In genomic region chrX:30572004-30572403, GRCh38 we compare ENCODE assay signal across 16 cellular contexts. TPM values are rescaled to one million over a fixed set of nuclear protein-coding genes. Genes with fewer than 3 reads are reported as not detected.
DNase-seq lines count a peak whose midpoint lies in the region; ATAC-seq and TF ChIP-seq lines count a peak whose summit lies in the region.
"Had no signal": no experiment of that assay in that cellular context is flagged by ENCODE, and none has a peak within 500 bp of the region (broad histone marks: within the 10 kb centered on the region; RNA-seq: fewer than 3 reads in every experiment).

No MANE protein-coding gene starts in this region.

- peaks cover 9% of the 10 kb centered on the region for H3K4me1 ChIP-seq in hepatocyte (ENCODE audit: insufficient read depth)
- peaks cover 0 to 76% (median 8%) of the 10 kb centered on the region in 6 donors for H3K4me1 ChIP-seq in spleen
- H3K4me1 ChIP-seq: psoas muscle, vagina had no signal

- H3K4me3 ChIP-seq in hepatocyte (no peak overlapping the region), spleen (no peak overlapping the region)
- H3K4me3 ChIP-seq: psoas muscle, vagina had no signal

- no peak for TF ChIP-seq POLR2A in spleen (IDR thresholded peaks at IDR 0.05)

- H3K36me3 ChIP-seq in hepatocyte (replicated peaks; ENCODE audit: insufficient read depth, low read depth) (no peaks in the 10 kb centered on the region), spleen (no peaks in the 10 kb centered on the region)
- H3K36me3 ChIP-seq: vagina had no signal

- TF ChIP-seq CTCF in GM13976 (IDR thresholded peaks at IDR 0.05; ENCODE audit: borderline replicate concordance, control extremely low read depth, extremely low read depth, insufficient read depth, missing control alignments) (no peak), hepatocyte (IDR thresholded peaks at IDR 0.05; ENCODE audit: poor library complexity) (no peak), spleen (IDR thresholded peaks at IDR 0.05 in 8 of 11, conservative IDR thresholded peaks at IDR 0.05 in 3 of 11) (no peak)

- H2AFZ ChIP-seq in hepatocyte: no peak overlapping the region

- H3K4me2 ChIP-seq in hepatocyte: peak overlapping the region; percentile 28

- in situ Hi-C loops in GM13976 (cut with MboI; ENCODE audit: low sequenced_read_pairs, unreplicated experiment): loop anchor here (10.0 kb wide), 1 partner anchor 143 kb away; no protein-coding TSS in a partner anchor
- in situ Hi-C loops in G401 (cut with HindIII; ENCODE audit: low sequenced_read_pairs): no loop called here

- H3K27me3 ChIP-seq in hepatocyte: no peaks in the 10 kb centered on the region
- H3K27me3 ChIP-seq in spleen (replicated peaks in 1 of 7): no peaks in the 10 kb centered on the region
- H3K27me3 ChIP-seq: vagina had no signal

- H3K9me3 ChIP-seq in hepatocyte (ENCODE audit: low read depth): no peaks in the 10 kb centered on the region
- no peaks in the 10 kb centered on the region for H3K9me3 ChIP-seq in spleen
- H3K9me3 ChIP-seq: psoas muscle, vagina had no signal

- ATAC-seq in GM19463 (IDR thresholded peaks at IDR 0.05; ENCODE audit: unreplicated experiment) (peak; percentile 33), HG03175 (IDR thresholded peaks at IDR 0.05; ENCODE audit: unreplicated experiment) (peak; percentile 38)
- ATAC-seq: psoas muscle, T-helper 17 cell had no signal

- H3K9me2 ChIP-seq in hepatocyte (replicated peaks; ENCODE audit: insufficient read depth): no peaks in the 10 kb centered on the region

- peak overlapping the region; percentile 46 for H3K27ac ChIP-seq in hepatocyte
- H3K27ac ChIP-seq in spleen: no peak overlapping the region
- H3K27ac ChIP-seq: psoas muscle, vagina had no signal

- DNase-seq in GM13976 (ENCODE audit: low spot score) (peak; percentile 8), hepatocyte (ENCODE audit: low spot score) (peak; percentile 11), spleen (no peak), NCI-H2081 treated with DMSO at 0.1 percent for 48 hours (lab: John Stamatoyannopoulos, UW) (no peak), cortex of kidney (lab: John Stamatoyannopoulos, UW) (no peak), G401 (ENCODE audit: low spot score) (no peak)
- DNase-seq: activated CD4-positive, alpha-beta T cell treated with anti-CD3 and anti-CD28 coated beads for 4 hours; activated T-cell treated with anti-CD3 and anti-CD28 coated beads, Interleukin-2, amount 50 U/mL, for 48 hours; NCI-H2107; psoas muscle; stimulated activated CD4-positive, alpha-beta T cell treated with anti-CD3 and anti-CD28 coated beads, Interleukin-2, amount 100 ng/mL, for 24 hours; T-helper 17 cell had no signal

- intact Hi-C loops in spleen (cut with DNase I; ENCODE audit: low total_unique reads): no loop called here

- 76% methylated on average over 1 of the region's 1 CpG for WGBS in hepatocyte (ENCODE audit: low lambda C conversion rate, missing lambda C conversion rate)
- WGBS in spleen, 5 donors: 56 to 80% (median 66%) methylated on average over 1 of the region's 1 CpG

- H3K79me2 ChIP-seq in hepatocyte: no peaks in the 10 kb centered on the region

- H4K20me1 ChIP-seq in hepatocyte (ENCODE audit: insufficient read depth, poor library complexity, severe bottlenecking): no peaks in the 10 kb centered on the region

RNA-seq across cellular contexts. Expression of gene TASL, which starts 5.6 kb away (rescaled TPM):
- total RNA-seq in hepatocyte (0.30 TPM in 1 of 2 replicates, not detected in the other), spleen (10 to 100 TPM; 10.5 to 23.4 (median 11.5) TPM)
- polyA plus RNA-seq in hepatocyte (not detected in 2 replicates), spleen (1 to 10 TPM; 6.5 to 8.5 (median 7.6) TPM)
- total RNA-seq in G401 (2014; rRNA removed; shearing (Covaris generic)): not detected in 2 replicates
- total RNA-seq: H1 had no signal
- polyA plus RNA-seq: H1 had no signal

Comparison
In these comparisons a context has a peak if more than half of its experiments do, and no peak if none do; other contexts are left out.
1. DNase-seq: peak in GM13976 (single experiment) and hepatocyte (single experiment); none in spleen (single experiment), NCI-H2081 treated with DMSO at 0.1 percent for 48 hours (single experiment), cortex of kidney (single experiment) and G401 (single experiment).